Comparison of ENCODE assay signal across 1 cellular context in genomic region chr4:90000995-90001394, GRCh38.
TF ChIP-seq lines count a peak whose summit lies in the region.

No MANE protein-coding gene starts in this region.

TF ChIP-seq in HepG2, 621 proteins besides CTCF, POLR2A, EP300 and RAD21 (continued from another document):
- TF ChIP-seq ZNF710 (CRISPR knock-in tag; IDR thresholded peaks at IDR 0.05; ENCODE audit: borderline replicate concordance) (no peak), TEF (CRISPR knock-in tag; IDR thresholded peaks at IDR 0.05) (no peak), ZNF746 (CRISPR knock-in tag; IDR thresholded peaks at IDR 0.05) (no peak), ZSCAN31 (CRISPR knock-in tag; IDR thresholded peaks at IDR 0.05; ENCODE audit: low read depth) (no peak), PRDM15 (CRISPR knock-in tag; IDR thresholded peaks at IDR 0.05) (no peak), ZNF749 (CRISPR knock-in tag; IDR thresholded peaks at IDR 0.05; ENCODE audit: borderline replicate concordance) (no peak), ZNF737 (CRISPR knock-in tag; IDR thresholded peaks at IDR 0.05; ENCODE audit: borderline replicate concordance) (no peak), MTF2 (CRISPR knock-in tag; IDR thresholded peaks at IDR 0.05; ENCODE audit: borderline replicate concordance) (no peak), ZNF724P (CRISPR knock-in tag; IDR thresholded peaks at IDR 0.05; ENCODE audit: borderline replicate concordance) (no peak), SMYD3 (CRISPR knock-in tag; IDR thresholded peaks at IDR 0.05) (no peak)
